In the genomic region with DNA sequence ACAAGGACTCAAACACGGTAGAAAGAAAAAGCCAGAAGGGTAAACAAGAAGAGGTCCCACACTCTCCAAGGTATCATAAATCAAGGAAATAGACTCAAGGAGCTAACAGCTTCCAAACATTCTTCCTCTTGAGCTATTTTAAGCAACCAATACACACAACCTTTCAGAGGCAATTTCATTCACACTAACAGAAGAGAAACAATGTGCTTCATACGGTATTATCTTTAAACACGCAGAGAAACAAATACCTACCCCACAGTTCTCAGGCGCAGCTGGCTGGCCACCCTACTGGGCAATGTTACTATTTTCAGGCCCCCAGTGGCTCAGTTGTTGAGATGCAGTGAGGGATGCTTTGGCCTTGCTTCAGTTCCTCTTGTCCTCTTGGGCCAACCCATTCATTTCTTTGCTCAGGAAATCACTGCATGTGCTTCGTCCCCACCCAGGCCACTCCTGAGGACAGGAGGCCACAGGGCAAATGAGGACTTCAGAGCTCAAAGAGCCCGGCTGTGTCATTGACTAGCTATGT, we compare ENCODE assay signal across 16 cellular contexts. TPM values are rescaled to one million over a fixed set of nuclear protein-coding genes. Genes with fewer than 3 reads are reported as not detected.
DNase-seq lines count a peak whose midpoint lies in the region; ATAC-seq and TF ChIP-seq lines count a peak whose summit lies in the region.
"Had no signal": no experiment of that assay in that cellular context is flagged by ENCODE, and none has a peak within 500 bp of the region (broad histone marks: within the 10 kb centered on the region; RNA-seq: fewer than 3 reads in every experiment).

No MANE protein-coding gene starts in this region.

- WGBS in heart left ventricle, 4 donors = 23 to 38% (median 28%) methylated on average over 6 of the region's 6 CpGs

- peak; percentile 17 to 70 (median 40) for ATAC-seq in heart left ventricle
- ATAC-seq in HG02571 (IDR thresholded peaks at IDR 0.05; ENCODE audit: unreplicated experiment) = no peak
- ATAC-seq: activated CD8-positive, alpha-beta T cell treated with anti-CD3 and anti-CD28 coated beads for 36 hours; foreskin keratinocyte had no signal

- peaks cover 0 to 57% (median 42%) of the 10 kb centered on the region in 12 donors for H3K4me1 ChIP-seq in heart left ventricle

- DNase-seq in DMS79 treated with DMSO at 0.1 percent for 48 hours (lab: John Stamatoyannopoulos, UW) (peak; percentile 58), NCI-H69 (lab: John Stamatoyannopoulos, UW) (peak; percentile 83), heart left ventricle (peak in 3 of 5 donors; percentile 25 to 58 (median 35)), skeletal muscle cell (ENCODE audit: low read depth) (peak; percentile 45), retina (no peak), NCI-H1694 (lab: John Stamatoyannopoulos, UW) (no peak)
- DNase-seq in NK-92 treated with Interleukin-12 subunit alpha and Interleukin-12 subunit beta, amount 100 ng/mL, for 24 hours (lab: John Stamatoyannopoulos, UW) = no peak
- DNase-seq: activated CD8-positive, alpha-beta T cell treated with anti-CD3 and anti-CD28 coated beads for 36 hours; cortex of kidney; foreskin keratinocyte; GF-D8; kidney glomerular epithelial cell; NCI-H2081 treated with DMSO at 0.1 percent for 48 hours had no signal

- TF ChIP-seq CTCF in heart left ventricle (IDR thresholded peaks at IDR 0.05) = peak in 1 of 12 donors; percentile 9

- H3K4me3 ChIP-seq in heart left ventricle = no peak overlapping the region
- H3K4me3 ChIP-seq in skeletal muscle cell (ENCODE audit: low read depth, low read length) = no peak overlapping the region
- H3K4me3 ChIP-seq: BLaER1 treated with 17β-estradiol and CSF1 and Interleukin-3, amounts not matched to agents 10 nM and 100 nM had no signal

- no peak for TF ChIP-seq POLR2A in heart left ventricle (IDR thresholded peaks at IDR 0.05)

- H3K9me3 ChIP-seq in heart left ventricle = no peaks in the 10 kb centered on the region
- H3K9me3 ChIP-seq: BLaER1 treated with 17β-estradiol and CSF1 and Interleukin-3, amounts not matched to agents 10 nM and 100 nM had no signal

- no peaks in the 10 kb centered on the region for H3K36me3 ChIP-seq in heart left ventricle
- H3K36me3 ChIP-seq: BLaER1 treated with 17β-estradiol and CSF1 and Interleukin-3, amounts not matched to agents 10 nM and 100 nM had no signal

- H3K27me3 ChIP-seq in heart left ventricle = no peaks in the 10 kb centered on the region
- H3K27me3 ChIP-seq: BLaER1 treated with 17β-estradiol and CSF1 and Interleukin-3, amounts not matched to agents 10 nM and 100 nM had no signal

- H3K27ac ChIP-seq in heart left ventricle = peak overlapping the region in 7 of 12 donors; percentile 4 to 50 (median 44)
- H3K27ac ChIP-seq: BLaER1 treated with 17β-estradiol and CSF1 and Interleukin-3, amounts not matched to agents 10 nM and 100 nM; foreskin keratinocyte; KMS-11 had no signal

- intact Hi-C loops in heart left ventricle (cut with DNase I) = no loop called here

RNA-seq across cellular contexts. Expression of a gene that starts 15.7 kb away (rescaled TPM):
- 10 to 100 TPM in 6 of 9 donors, 1 to 10 TPM in 3; 9.0 to 26.3 (median 12.5) TPM for total RNA-seq in heart left ventricle
- polyA plus RNA-seq in heart left ventricle = 10 to 100 TPM in 1 of 2 donors, 1 to 10 TPM in 1; 3.3 to 27.1 TPM

Comparison
In these comparisons a context has a peak if more than half of its experiments do, and no peak if none do; other contexts are left out.
1. DNase-seq: peak in DMS79 treated with DMSO at 0.1 percent for 48 hours (single experiment), NCI-H69 (single experiment), heart left ventricle (3 of 5) and skeletal muscle cell (single experiment); none in retina (single experiment), NK-92 treated with Interleukin-12 subunit alpha and Interleukin-12 subunit beta, amount 100 ng/mL, for 24 hours (single experiment) and NCI-H1694 (single experiment).